In the genomic region with DNA sequence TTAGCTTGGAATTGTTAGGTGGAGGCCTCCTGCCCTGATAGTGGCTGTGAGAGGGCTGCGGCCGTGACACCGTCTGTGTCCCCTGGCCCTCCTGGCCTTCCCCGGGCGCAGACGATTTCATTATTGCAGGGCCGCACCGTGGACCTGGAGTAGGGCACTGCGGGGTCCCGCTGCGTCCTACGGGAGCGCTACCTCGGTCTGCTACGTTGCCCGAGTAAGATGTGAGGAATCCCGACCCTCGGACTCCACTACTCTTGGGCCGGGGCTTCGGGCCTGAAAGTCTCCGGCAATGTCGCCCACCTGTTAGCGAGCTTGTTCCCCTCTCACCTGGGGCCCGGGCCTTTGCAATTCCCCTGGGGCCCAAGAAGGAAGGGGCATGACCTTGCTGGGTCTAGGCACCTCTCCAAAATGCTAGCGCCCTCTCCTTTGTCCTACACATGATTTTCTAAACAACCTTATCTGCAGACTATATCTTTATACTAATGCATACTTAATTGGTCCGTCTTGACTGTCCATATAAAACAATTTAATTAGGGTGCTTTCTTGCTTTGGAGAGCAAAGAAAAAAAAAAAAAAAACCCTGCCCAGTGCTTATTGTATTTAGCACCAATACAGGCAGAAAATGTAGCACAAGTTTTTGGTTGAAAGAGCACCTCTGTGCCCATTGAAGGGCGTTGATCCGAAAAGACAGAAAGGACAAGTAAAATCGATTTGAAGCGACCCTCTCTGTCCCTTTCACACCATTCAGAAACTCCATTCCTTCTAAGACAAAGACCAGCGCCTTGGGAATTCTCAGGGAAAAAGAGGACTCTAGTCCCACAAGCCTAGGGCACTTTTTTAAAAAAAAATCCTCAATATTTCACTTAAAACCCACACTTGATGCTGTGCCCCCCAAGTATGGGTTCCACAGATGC, we compare ENCODE assay signal across 10 cellular contexts. TPM values are rescaled to one million over a fixed set of nuclear protein-coding genes. Genes with fewer than 3 reads are reported as not detected.
DNase-seq lines count a peak whose midpoint lies in the region; TF ChIP-seq lines count a peak whose summit lies in the region.
"Had no signal": no experiment of that assay in that cellular context is flagged by ENCODE, and none has a peak within 500 bp of the region (broad histone marks: within the 10 kb centered on the region; RNA-seq: fewer than 3 reads in every experiment).

No MANE protein-coding gene starts in this region.

- H3K36me3 ChIP-seq in PC-9 (ENCODE audit: low read depth) (no peaks in the 10 kb centered on the region), suprapubic skin (no peaks in the 10 kb centered on the region)

- peak overlapping the region; percentile 91 for H3K27ac ChIP-seq in PC-9
- peak overlapping the region; percentile 82 for H3K27ac ChIP-seq in suprapubic skin

- H3K27me3 ChIP-seq in PC-9 (ENCODE audit: insufficient read depth, low read depth): no peaks in the 10 kb centered on the region
- peaks cover 84% of the 10 kb centered on the region for H3K27me3 ChIP-seq in suprapubic skin

- H3K4me3 ChIP-seq in PC-9 (peak overlapping the region; percentile 73; the same call in 1 of the 2 replicates), epithelial cell of esophagus (ENCODE audit: low read length) (peak overlapping the region; percentile 15), suprapubic skin (peak overlapping the region; percentile 48)

- 0 out of 2 replicates have a peak, but pooled peaks cover 3% of the 10 kb centered on the region for H4K20me1 ChIP-seq in PC-9 (ENCODE audit: insufficient read depth)

- H3F3A ChIP-seq in PC-9 (ENCODE audit: insufficient read depth, low read depth): peaks cover 31% of the 10 kb centered on the region

- POLR2A ChIA-PET in PC-9 (lab: Charles Lee; ENCODE audit: unreplicated experiment): no interaction called here

- H3K9me2 ChIP-seq in PC-9 (ENCODE audit: insufficient read depth): no peaks in the 10 kb centered on the region

- peaks cover 29% of the 10 kb centered on the region for H3K4me1 ChIP-seq in PC-9 (replicated peaks; ENCODE audit: insufficient read depth)
- peaks cover 36% of the 10 kb centered on the region for H3K4me1 ChIP-seq in suprapubic skin

- H3K79me2 ChIP-seq in PC-9 (ENCODE audit: low read depth): peaks cover 25% of the 10 kb centered on the region

- intact Hi-C loops in PC-9 (cut with micrococcal nuclease; ENCODE audit: unreplicated experiment): loop anchor here (1.0 to 10.0 kb wide), 2 partner anchors 451 to 689 kb away; no protein-coding TSS in a partner anchor

- H3K9me3 ChIP-seq in PC-9 (ENCODE audit: insufficient read depth, low read depth): no peaks in the 10 kb centered on the region
- no peaks in the 10 kb centered on the region for H3K9me3 ChIP-seq in suprapubic skin

- no peak overlapping the region for H2AFZ ChIP-seq in PC-9

- WGBS in suprapubic skin: 65% methylated on average over 31 of the region's 31 CpGs

- no peak for TF ChIP-seq EP300 in suprapubic skin (IDR thresholded peaks at IDR 0.05)

- H3K4me2 ChIP-seq in PC-9: peak overlapping the region; percentile 86

- no peak for TF ChIP-seq CTCF in PC-9 (conservative IDR thresholded peaks at IDR 0.05)
- TF ChIP-seq CTCF in epithelial cell of esophagus (IDR thresholded peaks at IDR 0.05; ENCODE audit: insufficient read depth, low read depth, low read length, missing control alignments): no peak
- TF ChIP-seq CTCF in suprapubic skin (IDR thresholded peaks at IDR 0.05): no peak

- no TSS peak for BruUV-seq in PC-9 (replicated peaks; lab: Mats Ljungman, UMichigan)

- DNase-seq in PC-9 (no peak), epithelial cell of esophagus (ENCODE audit: low read depth) (peak; percentile 15), lung microvascular endothelial cell (ENCODE audit: low read depth in 2 of 2) (peak; percentile 10 to 28), suprapubic skin (ENCODE audit: low spot score in 2 of 2) (no peak), COLO668 (lab: John Stamatoyannopoulos, UW; ENCODE audit: unreplicated experiment) (no peak), Kasumi-1 (lab: John Stamatoyannopoulos, UW) (no peak)
- no peak for DNase-seq in activated CD8-positive, alpha-beta memory T cell treated with anti-CD3 and anti-CD28 coated beads, Interleukin-2, amount 50 U/mL, for 48 hours
- DNase-seq in activated T-cell treated with anti-CD3 and anti-CD28 coated beads, Interleukin-2, amount 50 U/mL, for 1 hour: no peak
- DNase-seq: immature natural killer cell, SIG-M5 had no signal

- no peak for TF ChIP-seq POLR2A in suprapubic skin (IDR thresholded peaks at IDR 0.05)

- CTCF ChIA-PET in PC-9 (lab: Charles Lee): no interaction called here

RNA-seq across cellular contexts. Expression of gene NR2F2, which starts 7.0 kb away (rescaled TPM):
- total RNA-seq in PC-9 (2021) (48.4 and 72.1 TPM in 2 replicates), lung microvascular endothelial cell (17.4 and 25.0 TPM in 2 replicates), suprapubic skin (10 to 100 TPM in 2 of 4 donors, 1 to 10 TPM in 2; 4.0 to 12.7 (median 7.1) TPM)

Comparison
In these comparisons a context has a peak if more than half of its experiments do, and no peak if none do; other contexts are left out.
1. DNase-seq: peak in epithelial cell of esophagus (single experiment) and lung microvascular endothelial cell (2 of 2); none in PC-9 (0 of 2), suprapubic skin (0 of 2), COLO668 (single experiment), Kasumi-1 (0 of 2), activated CD8-positive, alpha-beta memory T cell treated with anti-CD3 and anti-CD28 coated beads, Interleukin-2, amount 50 U/mL, for 48 hours (single experiment) and activated T-cell treated with anti-CD3 and anti-CD28 coated beads, Interleukin-2, amount 50 U/mL, for 1 hour (single experiment).
2. H3K4me3 ChIP-seq: peak in every context shown above with its lines; median percentile 73 in PC-9; 48 in suprapubic skin; 15 in epithelial cell of esophagus.